In the genomic region with DNA sequence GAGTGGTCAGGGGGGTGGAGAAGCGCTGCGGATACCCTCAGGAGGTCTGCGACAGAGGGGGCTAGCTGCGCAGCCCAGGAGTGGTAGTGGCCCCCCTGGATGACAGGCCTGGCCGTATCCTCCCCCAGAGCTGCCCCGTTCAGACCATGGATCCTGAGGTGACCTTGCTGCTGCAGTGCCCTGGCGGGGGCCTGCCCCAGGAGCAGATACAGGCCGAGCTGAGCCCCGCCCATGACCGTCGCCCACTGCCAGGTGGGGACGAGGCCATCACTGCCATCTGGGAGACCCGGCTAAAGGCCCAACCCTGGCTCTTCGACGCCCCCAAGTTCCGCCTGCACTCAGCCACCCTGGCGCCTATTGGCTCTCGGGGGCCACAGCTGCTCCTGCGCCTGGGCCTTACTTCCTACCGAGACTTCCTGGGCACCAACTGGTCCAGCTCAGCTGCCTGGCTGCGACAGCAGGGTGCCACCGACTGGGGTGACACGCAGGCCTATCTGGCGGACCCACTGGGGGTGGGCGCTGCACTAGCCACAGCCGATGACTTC, we compare ENCODE assay signal across 9 cellular contexts. TPM values are rescaled to one million over a fixed set of nuclear protein-coding genes. Genes with fewer than 3 reads are reported as not detected.
DNase-seq lines count a peak whose midpoint lies in the region; ATAC-seq, FAIRE-seq and TF ChIP-seq lines count a peak whose summit lies in the region.
"Had no signal": no experiment of that assay in that cellular context is flagged by ENCODE, and none has a peak within 500 bp of the region (broad histone marks: within the 10 kb centered on the region; RNA-seq: fewer than 3 reads in every experiment).

No MANE protein-coding gene starts in this region.

- H3K4me1 ChIP-seq in adrenal gland (replicated peaks in 1 of 2) (peaks cover 16 to 45% of the 10 kb centered on the region in 2 donors), iPS DF 6.9 (ENCODE audit: control insufficient read depth, insufficient read depth, low read length) (peaks cover 4% of the 10 kb centered on the region; the same call in 1 of the 2 replicates), spleen (peaks cover 42 to 95% (median 74%) of the 10 kb centered on the region in 6 donors)

- peak overlapping the region; percentile 66 to 92 (median 83) for H3K27ac ChIP-seq in adrenal gland
- H3K27ac ChIP-seq in iPS DF 6.9 (ENCODE audit: low read length), result no peak overlapping the region
- H3K27ac ChIP-seq in spleen, result peak overlapping the region; percentile 89 to 98 (median 94)

- TF ChIP-seq CTCF in adrenal gland (IDR thresholded peaks at IDR 0.05) (no peak), spleen (IDR thresholded peaks at IDR 0.05 in 8 of 11, conservative IDR thresholded peaks at IDR 0.05 in 3 of 11) (peak in 1 of 11 experiments; percentile 6)

- WGBS in adrenal gland, 4 donors, result 9 to 15% methylated on average over 26 of the region's 26 CpGs; no CpG with 5 or more reads in 2 of the 4 donors
- no CpG with 5 or more reads among the region's 26 CpGs for WGBS in iPS DF 6.9 (ENCODE audit: insufficient coverage, insufficient read length)
- WGBS in spleen, 5 donors, result 0 to 4% (median 3%) methylated on average over 2 to 26 of the region's 26 CpGs

- peak overlapping the region; percentile 53 to 84 (median 69) for H3K4me3 ChIP-seq in adrenal gland
- peak overlapping the region; percentile 50 for H3K4me3 ChIP-seq in iPS DF 6.9 (ENCODE audit: low read length)
- H3K4me3 ChIP-seq in spleen, result peak overlapping the region; percentile 72 to 97 (median 75)

- TF ChIP-seq POLR2A in GM12892 (IDR thresholded peaks at IDR 0.05; ENCODE audit: low read depth, low read length) (no peak), adrenal gland (IDR thresholded peaks at IDR 0.05) (no peak), spleen (IDR thresholded peaks at IDR 0.05) (no peak)

- no peak for FAIRE-seq in GM12892 (lab: Jason Lieb, UNC)
- FAIRE-seq: endometrium had no signal

- H3K9me3 ChIP-seq in adrenal gland (replicated peaks in 1 of 3) (no peaks in the 10 kb centered on the region), iPS DF 6.9 (ENCODE audit: control insufficient read depth, insufficient read depth, low read length) (no peaks in the 10 kb centered on the region), spleen (no peaks in the 10 kb centered on the region)

- peak; percentile 77 for DNase-seq in GM12892 (ENCODE audit: insufficient read length)
- DNase-seq in HUDEP-2 (lab: John Stamatoyannopoulos, UW; ENCODE audit: unreplicated experiment in 76 of 76), result peak in 57 of 76 experiments; percentile 11 to 67 (median 50)
- peak; percentile 69 to 83 for DNase-seq in SHP77 (lab: John Stamatoyannopoulos, UW)
- peak; percentile 53 to 79 (median 64) for DNase-seq in adrenal gland
- no peak for DNase-seq in iPS DF 6.9 (ENCODE audit: low read depth, low spot score)
- DNase-seq in spleen, result peak; percentile 94
- no peak for DNase-seq in cerebellar cortex (ENCODE audit: low spot score)

- no peak for ATAC-seq in GM18517 (IDR thresholded peaks at IDR 0.05; ENCODE audit: unreplicated experiment)

- intact Hi-C loops in adrenal gland (cut with DNase I) (no loop called here), spleen (cut with DNase I; ENCODE audit: low total_unique reads) (no loop called here)

- peaks cover 0 to 9% of the 10 kb centered on the region in 2 donors for H3K36me3 ChIP-seq in adrenal gland (replicated peaks in 1 of 2)
- H3K36me3 ChIP-seq in iPS DF 6.9 (ENCODE audit: control insufficient read depth, insufficient read depth, low read length), result no peaks in the 10 kb centered on the region
- peaks cover 0 to 38% (median 18%) of the 10 kb centered on the region in 6 donors for H3K36me3 ChIP-seq in spleen

- H3K27me3 ChIP-seq in adrenal gland (no peaks in the 10 kb centered on the region), iPS DF 6.9 (ENCODE audit: control insufficient read depth, insufficient read depth, low read length) (no peaks in the 10 kb centered on the region), spleen (replicated peaks in 1 of 7) (no peaks in the 10 kb centered on the region)

RNA-seq across cellular contexts. Expression of a gene that starts 0.5 kb away (rescaled TPM):
- 32.2 TPM for polyA plus RNA-seq in GM12892 (2012; ENCODE audit: missing spikeins)
- total RNA-seq in adrenal gland, result 100 to 1,000 TPM in 2 of 8 donors, 10 to 100 TPM in 6; 67.2 to 126 (median 80.8) TPM
- 100 to 1,000 TPM in 2 of 3 donors, 10 to 100 TPM in 1; 19.5 to 190 (median 101) TPM for polyA plus RNA-seq in adrenal gland
- 10 to 100 TPM; 68.1 to 88.6 (median 78.2) TPM for total RNA-seq in spleen
- polyA plus RNA-seq in spleen, result 100 to 1,000 TPM in 1 of 3 donors, 10 to 100 TPM in 2; 61.8 to 109 (median 96.3) TPM

RNA-seq across cellular contexts. Expression of a gene that starts 0.6 kb away (rescaled TPM):
- 49.2 TPM for polyA plus RNA-seq in GM12892 (2012; ENCODE audit: missing spikeins)
- total RNA-seq in adrenal gland, result 10 to 100 TPM; 40.8 to 71.3 (median 55.1) TPM
- 100 to 1,000 TPM in 2 of 3 donors, 10 to 100 TPM in 1; 17.9 to 205 (median 175) TPM for polyA plus RNA-seq in adrenal gland
- total RNA-seq in spleen, result 10 to 100 TPM; 34.2 to 56.3 (median 40.0) TPM
- 10 to 100 TPM; 57.8 to 74.0 (median 60.8) TPM for polyA plus RNA-seq in spleen

RNA-seq across cellular contexts. Expression of a gene that starts 3.8 kb away (rescaled TPM):
- 41.5 TPM for polyA plus RNA-seq in GM12892 (2012; ENCODE audit: missing spikeins)
- total RNA-seq in adrenal gland, result 100 to 1,000 TPM in 1 of 8 donors, 10 to 100 TPM in 7; 21.7 to 112 (median 59.3) TPM
- polyA plus RNA-seq in adrenal gland, result 100 to 1,000 TPM in 2 of 3 donors, 10 to 100 TPM in 1; 59.4 to 220 (median 192) TPM
- 10 to 100 TPM; 28.0 to 59.9 (median 49.0) TPM for total RNA-seq in spleen
- 100 to 1,000 TPM in 1 of 3 donors, 10 to 100 TPM in 2; 83.7 to 113 (median 85.8) TPM for polyA plus RNA-seq in spleen

RNA-seq across cellular contexts. Expression of a gene that starts 7.8 kb away (rescaled TPM):
- 72.9 TPM for polyA plus RNA-seq in GM12892 (2012; ENCODE audit: missing spikeins)
- total RNA-seq in adrenal gland, result 100 to 1,000 TPM in 5 of 8 donors, 10 to 100 TPM in 3; 53.8 to 156 (median 134) TPM
- 100 to 1,000 TPM in 2 of 3 donors, 10 to 100 TPM in 1; 64.4 to 185 (median 158) TPM for polyA plus RNA-seq in adrenal gland
- total RNA-seq in spleen, result 100 to 1,000 TPM in 1 of 7 donors, 10 to 100 TPM in 6; 38.3 to 103 (median 63.5) TPM
- 10 to 100 TPM; 81.6 to 96.9 (median 87.1) TPM for polyA plus RNA-seq in spleen

RNA-seq across cellular contexts. Expression of a gene that starts 14.3 kb away (rescaled TPM):
- 33.2 TPM for polyA plus RNA-seq in GM12892 (2012; ENCODE audit: missing spikeins)
- 100 to 1,000 TPM in 2 of 8 donors, 10 to 100 TPM in 6; 76.1 to 185 (median 94.8) TPM for total RNA-seq in adrenal gland
- 100 to 1,000 TPM; 206 to 812 (median 791) TPM for polyA plus RNA-seq in adrenal gland
- 10 to 100 TPM; 26.9 to 98.3 (median 42.6) TPM for total RNA-seq in spleen
- polyA plus RNA-seq in spleen, result 100 to 1,000 TPM in 1 of 3 donors, 10 to 100 TPM in 2; 90.8 to 104 (median 98.4) TPM

Comparison
In these comparisons a context has a peak if more than half of its experiments do, and no peak if none do; other contexts are left out.
1. DNase-seq: peak in GM12892 (single experiment), HUDEP-2 (57 of 76), SHP77 (2 of 2), adrenal gland (7 of 7) and spleen (single experiment); none in iPS DF 6.9 (single experiment) and cerebellar cortex (single experiment).
2. Peak in every context shown above with its lines, with median percentiles within 50 percentile points of each other: H3K4me3 ChIP-seq.